Comparison of ENCODE assay signal across 23 cellular contexts in genomic region chr7:36040679-36041078, GRCh38.
A peak's percentile ranks its signal among the peaks of the same experiment; 100 is the strongest.
DNase-seq lines count a peak whose midpoint lies in the region; ATAC-seq and TF ChIP-seq lines count a peak whose summit lies in the region.
"Had no signal": no experiment of that assay in that cellular context is flagged by ENCODE, and none has a peak within 500 bp of the region (broad histone marks: within the 10 kb centered on the region; RNA-seq: fewer than 3 reads in every experiment).

No MANE protein-coding gene starts in this region.

- no peak overlapping the region for H3K4me2 ChIP-seq in mammary epithelial cell (ENCODE audit: insufficient read depth, low read depth, low read length)
- H3K4me2 ChIP-seq: BLaER1 had no signal

- BruUV-seq in mammary epithelial cell (replicated peaks; lab: Mats Ljungman, UMichigan): no TSS peak

- DNase-seq in mammary epithelial cell: peak; percentile 21
- no peak for DNase-seq in breast epithelium (ENCODE audit: low spot score in 2 of 2)
- DNase-seq in astrocyte of the hippocampus (ENCODE audit: low read depth, low spot score): peak; percentile 64
- peak; percentile 20 for DNase-seq in fibroblast of villous mesenchyme (ENCODE audit: low read depth)
- DNase-seq in left lobe of liver (ENCODE audit: low spot score): no peak
- no peak for DNase-seq in RWPE1 (ENCODE audit: low spot score)
- DNase-seq in NCI-H1436 treated with DMSO at 0.1 percent for 48 hours (lab: John Stamatoyannopoulos, UW): no peak
- DNase-seq: activated CD8-positive, alpha-beta memory T cell treated with anti-CD3 and anti-CD28 coated beads, Interleukin-2, amount 50 U/mL, for 48 hours; activated gamma-delta T cell; amygdala; effector CD8-positive, alpha-beta T cell; heart right ventricle; immature natural killer cell; NCI-H526; nucleus accumbens; stomach had no signal

- no peak overlapping the region for H3K27ac ChIP-seq in mammary epithelial cell (ENCODE audit: insufficient read depth, low read depth, low read length)
- no peak overlapping the region for H3K27ac ChIP-seq in breast epithelium
- H3K27ac ChIP-seq in RWPE1: no peak overlapping the region
- H3K27ac ChIP-seq: 22Rv1, BLaER1, esophagus muscularis mucosa, stomach, VCaP had no signal

- TF ChIP-seq POLR2A in breast epithelium (IDR thresholded peaks at IDR 0.05): no peak

- CTCF ChIA-PET in mammary epithelial cell (lab: Charles Lee; ENCODE audit: low non-redundant PET) (no interaction called here), RWPE1 (lab: Yijun Ruan, JAX) (interaction anchor here (1.0 kb wide), 1 partner anchor 326 kb away, joined by 4 read pairs; a partner anchor contains a TSS)

- 96% methylated on average over 3 of the region's 3 CpGs for WGBS in mammary epithelial cell (ENCODE audit: low coverage, missing lambda C conversion rate)

- TF ChIP-seq CTCF in mammary epithelial cell (conservative IDR thresholded peaks at IDR 0.05 in 1 of 2, IDR thresholded peaks at IDR 0.05 in 1 of 2; ENCODE audit: extremely low read depth in 1 of 2, insufficient read depth in 1 of 2, low read depth in 1 of 2, low read length in 2 of 2) (no peak), breast epithelium (IDR thresholded peaks at IDR 0.05) (no peak), fibroblast of villous mesenchyme (IDR thresholded peaks at IDR 0.05; ENCODE audit: insufficient read depth, low read depth, low read length) (no peak), RWPE1 (conservative IDR thresholded peaks at IDR 0.05; ENCODE audit: low read depth) (no peak)

- POLR2A ChIA-PET in RWPE1 (lab: Yijun Ruan, JAX; ENCODE audit: low non-redundant PET): no interaction called here

- ATAC-seq in left lobe of liver (no peak), GM21360 (IDR thresholded peaks at IDR 0.05; ENCODE audit: unreplicated experiment) (no peak)
- ATAC-seq: heart right ventricle, HepG2 had no signal

- H3K36me3 ChIP-seq in mammary epithelial cell (ENCODE audit: insufficient read depth, low read length): no peaks in the 10 kb centered on the region
- no peaks in the 10 kb centered on the region for H3K36me3 ChIP-seq in breast epithelium
- H3K36me3 ChIP-seq: BLaER1, esophagus muscularis mucosa, heart right ventricle, stomach had no signal

- no peak overlapping the region for H2AFZ ChIP-seq in mammary epithelial cell (ENCODE audit: low read depth, low read length)

- dilution Hi-C loops in mammary epithelial cell (cut with HindIII; ENCODE audit: low sequenced_read_pairs): no loop called here

- H3K27me3 ChIP-seq in mammary epithelial cell (ENCODE audit: insufficient read depth, low read length) (no peaks in the 10 kb centered on the region), breast epithelium (no peaks in the 10 kb centered on the region)
- H3K27me3 ChIP-seq: BLaER1, esophagus muscularis mucosa, heart right ventricle, stomach had no signal

- intact Hi-C loops in mammary epithelial cell (cut with micrococcal nuclease): no loop called here
- intact Hi-C loops in breast epithelium (cut with DNase I; ENCODE audit: low total_unique reads): no loop called here

- no peak overlapping the region for H3K4me3 ChIP-seq in mammary epithelial cell (replicated peaks in 1 of 3; ENCODE audit: insufficient read depth in 1 of 3, low read depth in 2 of 3, low read length in 3 of 3)
- no peak overlapping the region for H3K4me3 ChIP-seq in breast epithelium
- H3K4me3 ChIP-seq in fibroblast of villous mesenchyme (ENCODE audit: low read depth, low read length): no peak overlapping the region
- H3K4me3 ChIP-seq: BLaER1, esophagus muscularis mucosa, heart right ventricle, lung, stomach had no signal

- in situ Hi-C loops in mammary epithelial cell (cut with MboI; ENCODE audit: low sequenced_read_pairs in 2 of 2): no loop called here

- no peaks in the 10 kb centered on the region for H3K9me3 ChIP-seq in mammary epithelial cell (replicated peaks; ENCODE audit: insufficient read depth, low read length)
- no peaks in the 10 kb centered on the region for H3K9me3 ChIP-seq in breast epithelium
- H3K9me3 ChIP-seq: BLaER1, esophagus muscularis mucosa, heart right ventricle, stomach had no signal

- H3K9ac ChIP-seq in mammary epithelial cell (ENCODE audit: insufficient read depth, low read length): no peak overlapping the region
- H3K9ac ChIP-seq: BLaER1 had no signal

- peaks cover 16% of the 10 kb centered on the region for H3K4me1 ChIP-seq in mammary epithelial cell (ENCODE audit: insufficient read depth, low read length)
- peaks cover 0 to 7% of the 10 kb centered on the region in 2 donors for H3K4me1 ChIP-seq in breast epithelium
- H3K4me1 ChIP-seq: BLaER1 had no signal

- H4K20me1 ChIP-seq in mammary epithelial cell (ENCODE audit: insufficient read depth, low read length): no peaks in the 10 kb centered on the region
- H4K20me1 ChIP-seq: BLaER1 had no signal

- no peaks in the 10 kb centered on the region for H3K79me2 ChIP-seq in mammary epithelial cell (ENCODE audit: insufficient read depth, low read length)

Comparison
In these comparisons a context has a peak if more than half of its experiments do, and no peak if none do; other contexts are left out.
1. DNase-seq: peak in mammary epithelial cell (single experiment), astrocyte of the hippocampus (single experiment) and fibroblast of villous mesenchyme (single experiment); none in breast epithelium (0 of 2), left lobe of liver (single experiment), RWPE1 (single experiment) and NCI-H1436 treated with DMSO at 0.1 percent for 48 hours (single experiment).